In genomic region chr11:130827697-130828377, GRCh38 we compare ENCODE assay signal across 8 cellular contexts.
DNase-seq lines count a peak whose midpoint lies in the region; ATAC-seq, FAIRE-seq and TF ChIP-seq lines count a peak whose summit lies in the region.

No MANE protein-coding gene starts in this region.

- H3K4me2 ChIP-seq in IMR-90 (ENCODE audit: low read depth, low read length): no peak overlapping the region

- H2AK9ac ChIP-seq in IMR-90 (replicated peaks; ENCODE audit: low read depth, low read length, poor library complexity): peak overlapping the region; percentile 88

- H3K9me1 ChIP-seq in IMR-90 (ENCODE audit: insufficient read depth, low read length): no peaks in the 10 kb centered on the region

- peak overlapping the region; percentile 67 for H3K18ac ChIP-seq in IMR-90 (ENCODE audit: low read depth, low read length)

- H4K8ac ChIP-seq in IMR-90 (ENCODE audit: low read depth in 2 of 2, low read length in 2 of 2): peak overlapping the region; percentile 12 to 80; a peak in 3 of 4 replicates

- H3K14ac ChIP-seq in IMR-90 (replicated peaks; ENCODE audit: low read depth, low read length): peak overlapping the region; percentile 62; the same call in 1 of the 2 replicates

- intact Hi-C loops in IMR-90 (cut with micrococcal nuclease) (loop anchor here (1.0 to 5.0 kb wide), 8 partner anchors 35 to 393 kb away; partner anchors contain the start of gene ADAMTS15), left ventricle myocardium superior (cut with micrococcal nuclease) (no loop called here), prostate gland (cut with DNase I) (loop anchor here (5.0 to 10.0 kb wide), 4 partner anchors 34 to 376 kb away; no protein-coding TSS in a partner anchor)
- intact Hi-C loops in activated CD4-positive, alpha-beta T cell treated with anti-CD3 and anti-CD28 coated beads, Interleukin-2, amount 10 ng/mL, durations not matched to agents 24 days and 14 days (cut with micrococcal nuclease): no loop called here

- WGBS in IMR-90 (ENCODE audit: extremely low coverage in 2 of 2, insufficient read length in 1 of 2), 2 experiments: 61% methylated on average over 4 of the region's 11 CpGs; no CpG with 5 or more reads in 1 of the 2 experiments
- whole genome bisulfite sequencing in small intestine, 3 donors: 52 to 58% (median 55%) methylated on average over 11 of the region's 11 CpGs
- WGBS in prostate gland: 75% methylated on average over 11 of the region's 11 CpGs

- no peak for FAIRE-seq in small intestine (lab: Jason Lieb, UNC)

- H3K4me3 ChIP-seq in IMR-90 (ENCODE audit: insufficient read depth, low read depth, low read length) (no peak overlapping the region), small intestine (ENCODE audit: low read depth in 1 of 2, low read length in 2 of 2) (no peak overlapping the region), prostate gland (no peak overlapping the region)

- no TSS peak for BruUV-seq in IMR-90 (replicated peaks; lab: Mats Ljungman, UMichigan)

- peak overlapping the region; percentile 83 for H2AFZ ChIP-seq in IMR-90 (replicated peaks; ENCODE audit: low read length, poor library complexity)

- H2BK15ac ChIP-seq in IMR-90 (ENCODE audit: low read depth, low read length): peak overlapping the region; percentile 76; the same call in 2 of the 3 replicates

- no peak overlapping the region for H3K4me3 Mint-ChIP-seq in activated CD8-positive, alpha-beta T cell treated with anti-CD3 and anti-CD28 coated beads, Interleukin-2, amount 10 ng/mL, durations not matched to agents 7 days and 5 days
- no peak overlapping the region for H3K4me3 Mint-ChIP-seq in activated CD4-positive, alpha-beta T cell treated with anti-CD3 and anti-CD28 coated beads, Interleukin-2, amount 10 ng/mL, durations not matched to agents 24 days and 14 days

- H3K9ac ChIP-seq in IMR-90 (ENCODE audit: low read depth, low read length): peak overlapping the region; percentile 22; the same call in 1 of the 2 replicates

- DNase-seq in GM10266 (ENCODE audit: extremely low spot score) (peak; percentile 47), IMR-90 (peak; percentile 82), left ventricle myocardium superior (peak; percentile 80), small intestine (peak; percentile 54), prostate gland (ENCODE audit: low spot score) (no peak)
- DNase-seq in activated CD8-positive, alpha-beta T cell treated with anti-CD3 and anti-CD28 coated beads, Interleukin-2, amount 10 ng/mL, durations not matched to agents 7 days and 5 days: peak; percentile 22
- no peak for DNase-seq in activated CD4-positive, alpha-beta T cell treated with anti-CD3 and anti-CD28 coated beads, Interleukin-2, amount 10 ng/mL, durations not matched to agents 24 days and 14 days

- H2BK20ac ChIP-seq in IMR-90 (ENCODE audit: low read depth, low read length): peak overlapping the region; percentile 96

- H3K27me3 ChIP-seq in IMR-90 (ENCODE audit: control insufficient read depth, insufficient read depth, low read length) (peaks cover 6% of the 10 kb centered on the region), small intestine (ENCODE audit: control insufficient read depth in 2 of 2, insufficient read depth in 2 of 2, low read length in 2 of 2) (no peaks in the 10 kb centered on the region), prostate gland (replicated peaks; ENCODE audit: insufficient read depth) (no peaks in the 10 kb centered on the region)

- H3K9me3 Mint-ChIP-seq in activated CD8-positive, alpha-beta T cell treated with anti-CD3 and anti-CD28 coated beads, Interleukin-2, amount 10 ng/mL, durations not matched to agents 7 days and 5 days (ENCODE audit: insufficient read depth): no peaks in the 10 kb centered on the region
- H3K9me3 Mint-ChIP-seq in activated CD4-positive, alpha-beta T cell treated with anti-CD3 and anti-CD28 coated beads, Interleukin-2, amount 10 ng/mL, durations not matched to agents 24 days and 14 days: no peaks in the 10 kb centered on the region

- peak; percentile 91 for TF ChIP-seq RAD21 in IMR-90 (IDR thresholded peaks at IDR 0.05; ENCODE audit: low read length)

- dilution Hi-C loops in IMR-90 (cut with HindIII; ENCODE audit: low sequenced_read_pairs, unreplicated experiment): no loop called here

- peak overlapping the region; percentile 84 for H2AK5ac ChIP-seq in IMR-90 (ENCODE audit: low read depth, low read length)

- H4K91ac ChIP-seq in IMR-90 (ENCODE audit: insufficient read depth, low read depth, low read length): peak overlapping the region; percentile 88

- no peaks in the 10 kb centered on the region for H3K79me1 ChIP-seq in IMR-90 (ENCODE audit: low read depth in 1 of 2, low read length in 2 of 2)

- in situ Hi-C loops in IMR-90 (cut with MboI; ENCODE audit: low sequenced_read_pairs): no loop called here

- TF ChIP-seq POLR2A in IMR-90 (IDR thresholded peaks at IDR 0.05; ENCODE audit: low read depth, low read length): no peak
- no peak for TF ChIP-seq POLR2A in prostate gland (IDR thresholded peaks at IDR 0.05)

- peak overlapping the region; percentile 94 for H2BK120ac ChIP-seq in IMR-90 (ENCODE audit: low read depth, low read length)

- H3K56ac ChIP-seq in IMR-90 (ENCODE audit: extremely low read depth, insufficient read depth, low read length): no peak overlapping the region

- H3K27ac ChIP-seq in IMR-90 (ENCODE audit: insufficient read depth, low read length) (peak overlapping the region; percentile 77), small intestine (ENCODE audit: low read depth in 1 of 2, low read length in 1 of 2) (no peak overlapping the region), prostate gland (no peak overlapping the region)

- peak overlapping the region; percentile 40; the same call in 1 of the 2 replicates for H3K23ac ChIP-seq in IMR-90 (ENCODE audit: low read depth, low read length)

- peak overlapping the region; percentile 71 for H2BK5ac ChIP-seq in IMR-90 (ENCODE audit: low read depth, low read length, poor library complexity, severe bottlenecking)

- no peaks in the 10 kb centered on the region for H3K4me1 Mint-ChIP-seq in activated CD8-positive, alpha-beta T cell treated with anti-CD3 and anti-CD28 coated beads, Interleukin-2, amount 10 ng/mL, durations not matched to agents 7 days and 5 days (ENCODE audit: low read depth)
- no peaks in the 10 kb centered on the region for H3K4me1 Mint-ChIP-seq in activated CD4-positive, alpha-beta T cell treated with anti-CD3 and anti-CD28 coated beads, Interleukin-2, amount 10 ng/mL, durations not matched to agents 24 days and 14 days

- peaks cover 2% of the 10 kb centered on the region for H3K27me3 Mint-ChIP-seq in activated CD8-positive, alpha-beta T cell treated with anti-CD3 and anti-CD28 coated beads, Interleukin-2, amount 10 ng/mL, durations not matched to agents 7 days and 5 days (ENCODE audit: low read depth)
- peaks cover 3% of the 10 kb centered on the region for H3K27me3 Mint-ChIP-seq in activated CD4-positive, alpha-beta T cell treated with anti-CD3 and anti-CD28 coated beads, Interleukin-2, amount 10 ng/mL, durations not matched to agents 24 days and 14 days

- no peaks in the 10 kb centered on the region for H3K36me3 ChIP-seq in IMR-90 (ENCODE audit: control insufficient read depth, insufficient read depth, low read length)
- H3K36me3 ChIP-seq in small intestine (ENCODE audit: control insufficient read depth in 2 of 2, insufficient read depth in 2 of 2, low read length in 2 of 2): no peaks in the 10 kb centered on the region
- H3K36me3 ChIP-seq in prostate gland: no peaks in the 10 kb centered on the region

- no peaks in the 10 kb centered on the region for H3K36me3 Mint-ChIP-seq in activated CD8-positive, alpha-beta T cell treated with anti-CD3 and anti-CD28 coated beads, Interleukin-2, amount 10 ng/mL, durations not matched to agents 7 days and 5 days (ENCODE audit: low read depth)
- H3K36me3 Mint-ChIP-seq in activated CD4-positive, alpha-beta T cell treated with anti-CD3 and anti-CD28 coated beads, Interleukin-2, amount 10 ng/mL, durations not matched to agents 24 days and 14 days (ENCODE audit: low read depth): no peaks in the 10 kb centered on the region

- no peaks in the 10 kb centered on the region for H3K9me3 ChIP-seq in IMR-90 (ENCODE audit: control insufficient read depth, insufficient read depth, low read length)
- H3K9me3 ChIP-seq in small intestine (ENCODE audit: control insufficient read depth, low read depth): no peaks in the 10 kb centered on the region
- no peaks in the 10 kb centered on the region for H3K9me3 ChIP-seq in prostate gland

- peak overlapping the region; percentile 89 for H3K4ac ChIP-seq in IMR-90 (ENCODE audit: low read depth, low read length)

- TF ChIP-seq CTCF in GM10266 (IDR thresholded peaks at IDR 0.05; ENCODE audit: control insufficient read depth, insufficient read depth, low read depth, missing control alignments) (peak; percentile 34), IMR-90 (conservative IDR thresholded peaks at IDR 0.05; ENCODE audit: low read depth, low read length) (peak; percentile 73), prostate gland (IDR thresholded peaks at IDR 0.05) (peak in 2 of 4 experiments; percentile 33 to 41)

- no peak overlapping the region for H3K27ac Mint-ChIP-seq in activated CD8-positive, alpha-beta T cell treated with anti-CD3 and anti-CD28 coated beads, Interleukin-2, amount 10 ng/mL, durations not matched to agents 7 days and 5 days
- H3K27ac Mint-ChIP-seq in activated CD4-positive, alpha-beta T cell treated with anti-CD3 and anti-CD28 coated beads, Interleukin-2, amount 10 ng/mL, durations not matched to agents 24 days and 14 days: no peak overlapping the region

- H4K20me1 ChIP-seq in IMR-90 (ENCODE audit: insufficient read depth, low read length): no peaks in the 10 kb centered on the region

- CTCF ChIA-PET in IMR-90 (lab: Yijun Ruan, JAX): interaction anchor here (0.5 to 3.0 kb wide), 16 partner anchors 9 to 490 kb away, joined by 3 to 18 read pairs (median 4); no protein-coding TSS in a partner anchor
- CTCF ChIA-PET in activated CD8-positive, alpha-beta T cell treated with anti-CD3 and anti-CD28 coated beads, Interleukin-2, amount 10 ng/mL, durations not matched to agents 7 days and 5 days (lab: Charles Lee): interaction anchor here (1.3 to 2.3 kb wide), 2 partner anchors 394 to 397 kb away, joined by 3 to 11 read pairs; no protein-coding TSS in a partner anchor

- H3K4me1 ChIP-seq in IMR-90 (ENCODE audit: control insufficient read depth, insufficient read depth, low read length): peaks cover 14% of the 10 kb centered on the region
- H3K4me1 ChIP-seq in small intestine (ENCODE audit: control insufficient read depth in 2 of 2, insufficient read depth in 1 of 2, low read depth in 1 of 2, low read length in 1 of 2): no peaks in the 10 kb centered on the region
- H3K4me1 ChIP-seq in prostate gland (replicated peaks): no peaks in the 10 kb centered on the region

- ATAC-seq in IMR-90 (ENCODE audit: low read depth): peak; percentile 97
- no peak for ATAC-seq in activated CD8-positive, alpha-beta T cell treated with anti-CD3 and anti-CD28 coated beads, Interleukin-2, amount 10 ng/mL, durations not matched to agents 7 days and 5 days
- ATAC-seq in left ventricle myocardium superior: peak; percentile 86
- ATAC-seq in HG02610 (IDR thresholded peaks at IDR 0.05; ENCODE audit: unreplicated experiment): no peak

- peak overlapping the region; percentile 65 for H4K5ac ChIP-seq in IMR-90 (ENCODE audit: low read depth, low read length)

- POLR2A ChIA-PET in IMR-90 (lab: Charles Lee; ENCODE audit: unreplicated experiment): no interaction called here
- POLR2A ChIA-PET in activated CD8-positive, alpha-beta T cell treated with anti-CD3 and anti-CD28 coated beads, Interleukin-2, amount 10 ng/mL, durations not matched to agents 7 days and 5 days (lab: Charles Lee): no interaction called here

Comparison
In these comparisons a context has a peak if more than half of its experiments do, and no peak if none do; other contexts are left out.
1. DNase-seq: peak in GM10266 (single experiment), IMR-90 (single experiment), activated CD8-positive, alpha-beta T cell treated with anti-CD3 and anti-CD28 coated beads, Interleukin-2, amount 10 ng/mL, durations not matched to agents 7 days and 5 days (single experiment), left ventricle myocardium superior (single experiment) and small intestine (single experiment); none in prostate gland (single experiment) and activated CD4-positive, alpha-beta T cell treated with anti-CD3 and anti-CD28 coated beads, Interleukin-2, amount 10 ng/mL, durations not matched to agents 24 days and 14 days (single experiment).
2. ATAC-seq: peak in IMR-90 (single experiment) and left ventricle myocardium superior (single experiment); none in activated CD8-positive, alpha-beta T cell treated with anti-CD3 and anti-CD28 coated beads, Interleukin-2, amount 10 ng/mL, durations not matched to agents 7 days and 5 days (single experiment) and HG02610 (single experiment).
3. intact Hi-C loops: an anchor here in IMR-90 (1.0 to 5.0 kb wide) and prostate gland (5.0 to 10.0 kb wide); none called in left ventricle myocardium superior and activated CD4-positive, alpha-beta T cell treated with anti-CD3 and anti-CD28 coated beads, Interleukin-2, amount 10 ng/mL, durations not matched to agents 24 days and 14 days.